ENCODE assay signal across 13 cellular contexts in the genomic region with DNA sequence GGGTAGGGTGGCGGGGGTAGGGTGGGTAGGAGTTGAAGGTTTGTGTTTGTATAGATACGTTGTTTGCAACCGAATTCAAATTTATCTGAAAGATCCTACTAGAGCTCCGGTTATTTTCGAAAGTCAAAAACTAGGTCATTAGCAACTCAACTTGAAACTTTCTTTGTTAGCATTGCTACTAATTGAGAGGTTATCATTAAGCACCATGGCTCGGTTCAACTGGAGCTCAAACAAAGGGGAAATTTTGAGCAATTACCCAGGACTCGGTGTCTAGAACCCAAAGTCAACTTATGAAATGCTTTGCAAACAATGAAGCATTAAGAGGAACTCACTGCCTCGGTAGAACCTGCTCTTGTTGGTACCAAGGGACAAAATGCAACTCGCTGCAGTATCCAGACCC.
DNase-seq lines count a peak whose midpoint lies in the region; ATAC-seq and TF ChIP-seq lines count a peak whose summit lies in the region.
"Had no signal": no experiment of that assay in that cellular context is flagged by ENCODE, and none has a peak within 500 bp of the region (broad histone marks: within the 10 kb centered on the region; RNA-seq: fewer than 3 reads in every experiment).

No MANE protein-coding gene starts in this region.

- TF ChIP-seq CTCF in GM10266 (IDR thresholded peaks at IDR 0.05; ENCODE audit: control insufficient read depth, insufficient read depth, low read depth, missing control alignments) = no peak
- TF ChIP-seq CTCF in Loucy (conservative IDR thresholded peaks at IDR 0.05; ENCODE audit: low read length) = no peak

- no peaks in the 10 kb centered on the region for H3K79me2 ChIP-seq in Loucy (ENCODE audit: insufficient read depth, low read length)

- H3K4me1 ChIP-seq in Loucy (ENCODE audit: insufficient read depth, low read length, poor library complexity, severe bottlenecking) = peaks cover 49% of the 10 kb centered on the region

- H3K9me2 ChIP-seq in Loucy (replicated peaks; ENCODE audit: low read depth, low read length) = no peaks in the 10 kb centered on the region

- peak overlapping the region; percentile 57 for H3K4me2 ChIP-seq in Loucy (ENCODE audit: low read depth, low read length, poor library complexity, severe bottlenecking)

- no peaks in the 10 kb centered on the region for H4K20me1 ChIP-seq in Loucy (ENCODE audit: insufficient read depth, low read length, poor library complexity, severe bottlenecking)
- H4K20me1 ChIP-seq: BLaER1 had no signal

- no peaks in the 10 kb centered on the region for H3F3A ChIP-seq in Loucy (ENCODE audit: low read depth)

- no peaks in the 10 kb centered on the region for H3K36me3 ChIP-seq in Loucy (ENCODE audit: insufficient read depth, low read length)
- H3K36me3 ChIP-seq: BLaER1, heart right ventricle, MG63 had no signal

- no peaks in the 10 kb centered on the region for H3K9me3 ChIP-seq in Loucy (ENCODE audit: insufficient read depth, low read depth, low read length)
- H3K9me3 ChIP-seq: heart right ventricle, MG63 had no signal

- ATAC-seq in GM19023 (IDR thresholded peaks at IDR 0.05; ENCODE audit: unreplicated experiment) = peak; percentile 64
- peak; percentile 57 for ATAC-seq in HG02759 (IDR thresholded peaks at IDR 0.05; ENCODE audit: unreplicated experiment)
- ATAC-seq in GM21360 (IDR thresholded peaks at IDR 0.05; ENCODE audit: unreplicated experiment) = no peak

- DNase-seq in GM10266 (ENCODE audit: extremely low spot score) (peak; percentile 34), SHP77 (lab: John Stamatoyannopoulos, UW) (no peak), hippocampal formation (lab: John Stamatoyannopoulos, UW) (no peak), substantia nigra (lab: John Stamatoyannopoulos, UW) (no peak)
- DNase-seq: heart right ventricle, MG63, NCI-H446 treated with DMSO at 0.1 percent for 48 hours, nucleus accumbens had no signal

- no peak overlapping the region for H2AFZ ChIP-seq in Loucy (ENCODE audit: low read length)

- no peak overlapping the region for H3K9ac ChIP-seq in Loucy (ENCODE audit: low read depth, low read length, poor library complexity, severe bottlenecking)
- H3K9ac ChIP-seq: BLaER1 had no signal

- H3K27ac ChIP-seq in substantia nigra (ENCODE audit: low read depth, low read length, poor library complexity, severe bottlenecking) = no peak overlapping the region

- H3K27me3 ChIP-seq in Loucy (ENCODE audit: insufficient read depth, low read length, poor library complexity, severe bottlenecking) = no peaks in the 10 kb centered on the region
- H3K27me3 ChIP-seq: BLaER1, heart right ventricle, MG63 had no signal

- no peak overlapping the region for H3K4me3 ChIP-seq in Loucy (ENCODE audit: low read length, poor library complexity, severe bottlenecking)
- H3K4me3 ChIP-seq: heart right ventricle, MG63 had no signal
